ENCODE assay signal across 31 cellular contexts in the genomic region with DNA sequence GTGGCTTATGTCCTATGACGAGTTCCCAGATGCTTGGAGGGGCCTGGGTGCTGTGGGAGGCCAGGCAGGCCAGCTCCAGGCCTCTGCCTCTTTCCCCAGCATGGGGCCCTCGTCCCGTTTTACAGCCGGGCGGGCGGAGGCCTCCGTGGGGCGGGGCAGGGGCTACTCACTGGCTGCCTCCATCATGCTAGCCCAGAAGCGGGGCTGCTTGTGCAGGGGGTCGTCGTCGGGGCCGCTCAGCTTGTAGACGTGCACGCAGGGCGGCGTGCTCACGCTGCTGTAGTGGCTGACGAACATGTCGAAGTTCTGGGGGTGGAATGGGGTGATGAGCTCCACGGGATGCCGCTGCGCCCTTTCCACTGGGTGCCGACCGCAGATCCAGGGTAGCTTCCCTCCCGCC.
"Had no signal": no experiment of that assay in that cellular context is flagged by ENCODE, and none has a peak within 500 bp of the region (broad histone marks: within the 10 kb centered on the region; RNA-seq: fewer than 3 reads in every experiment).

No MANE protein-coding gene starts in this region.

- H3K9me3 ChIP-seq: adrenal gland, body of pancreas, breast epithelium had no signal

- H3K27me3 ChIP-seq: adrenal gland, body of pancreas, brain microvascular endothelial cell, breast epithelium had no signal

- H3K4me1 ChIP-seq: adrenal gland, body of pancreas had no signal

- DNase-seq: activated B cell treated with CpG ODN at 0.5 μM for 24 hours; activated CD4-positive, alpha-beta memory T cell treated with anti-CD3 and anti-CD28 coated beads for 36 hours; activated CD4-positive, alpha-beta T cell treated with anti-CD3 and anti-CD28 coated beads for 4 hours; activated CD4-positive, alpha-beta T cell treated with anti-CD3 and anti-CD28 coated beads, Interleukin-2, amount 10 ng/mL, durations not matched to agents 24 days and 14 days; activated CD4-positive, alpha-beta T cell treated with anti-CD3 and anti-CD28 coated beads, Interleukin-2, amount 50 U/mL, for 1 hour; activated CD4-positive, alpha-beta T cell treated with anti-CD3 and anti-CD28 coated beads, Interleukin-2, amount 50 U/mL, for 4 hours; activated CD4-positive, CD25-positive, alpha-beta regulatory T cell treated with anti-CD3 and anti-CD28 coated beads, Interleukin-2, amount 50 U/mL, for 72 hours; activated CD8-positive, alpha-beta memory T cell treated with anti-CD3 and anti-CD28 coated beads, Interleukin-2, amount 50 U/mL, for 4 hours; activated CD8-positive, alpha-beta T cell treated with anti-CD3 and anti-CD28 coated beads for 36 hours; activated effector memory CD4-positive, alpha-beta T cell treated with anti-CD3 and anti-CD28 coated beads, Interleukin-2, amount 50 U/mL, for 16 hours; activated gamma-delta T cell treated with Interleukin-2 at 50 U/mL for 16 hours; activated naive CD4-positive, alpha-beta T cell; activated naive CD4-positive, alpha-beta T cell treated with anti-CD3 and anti-CD28 coated beads for 36 hours; activated naive CD4-positive, alpha-beta T cell treated with anti-CD3 and anti-CD28 coated beads, Interleukin-2, amount 50 U/mL, for 16 hours; activated naive CD8-positive, alpha-beta T cell treated with anti-CD3 and anti-CD28 coated beads for 36 hours; activated T-cell treated with anti-CD3 and anti-CD28 coated beads for 4 hours; activated T-cell treated with anti-CD3 and anti-CD28 coated beads, Interleukin-2, amount 50 U/mL, for 1 hour; activated T-cell treated with anti-CD3 and anti-CD28 coated beads, Interleukin-2, amount 50 U/mL, for 4 hours; activated T-cell treated with anti-CD3 and anti-CD28 coated beads, Interleukin-2, amount 50 U/mL, for 72 hours; adrenal gland; amniotic stem cell; body of pancreas; brain microvascular endothelial cell; central memory CD4-positive, alpha-beta T cell; T-helper 1 cell; T-helper 2 cell; T-helper 9 cell had no signal

- H3K4me3 ChIP-seq: adrenal gland, body of pancreas, breast epithelium had no signal

- ATAC-seq: activated CD8-positive, alpha-beta T cell treated with anti-CD3 and anti-CD28 coated beads for 36 hours; activated naive CD4-positive, alpha-beta T cell treated with anti-CD3 and anti-CD28 coated beads, Interleukin-2, amount 50 U/mL, for 72 hours; activated T-cell treated with anti-CD3 and anti-CD28 coated beads, Interleukin-2, amount 50 U/mL, for 4 hours; activated T-cell treated with anti-CD3 and anti-CD28 coated beads, Interleukin-2, amount 50 U/mL, for 72 hours; activated T-helper 17 cell treated with anti-CD3 and anti-CD28 coated beads, Interleukin-2, amount 50 U/mL, for 72 hours; body of pancreas had no signal

- H3K27ac ChIP-seq: adrenal gland, body of pancreas, brain microvascular endothelial cell, breast epithelium, VCaP had no signal
